8 cellular contexts compared by ENCODE assay signal in the genomic region with DNA sequence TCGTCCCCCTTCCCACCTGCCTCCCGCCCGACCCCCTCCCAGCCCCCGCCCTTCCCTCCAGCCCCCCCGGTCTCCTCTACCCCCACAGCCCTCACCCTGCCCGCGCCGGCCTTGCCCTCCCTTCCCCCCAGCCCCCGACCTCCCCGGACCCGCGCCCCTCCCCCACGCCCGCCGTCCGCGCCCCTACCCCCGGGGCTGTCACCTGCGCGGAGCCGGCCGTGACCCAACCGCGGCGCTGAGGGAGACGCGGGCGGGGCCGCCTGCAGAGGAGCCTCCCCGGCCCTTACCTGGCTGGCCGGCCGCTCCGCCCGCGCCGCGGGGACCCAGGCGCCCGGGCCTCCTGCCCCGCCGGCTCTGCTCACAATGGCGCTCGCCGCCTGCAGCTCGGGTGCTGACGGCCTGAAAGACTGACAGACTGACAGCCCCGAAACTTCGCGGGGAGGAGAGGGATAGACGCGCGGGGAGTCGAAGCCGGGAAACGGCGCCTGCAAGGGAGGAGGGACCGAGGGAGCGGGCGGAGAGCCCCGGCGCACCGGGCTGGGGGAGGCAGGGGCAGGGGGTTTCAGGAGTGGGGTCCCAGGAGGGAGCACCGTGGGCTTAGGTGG. TPM values are rescaled to one million over a fixed set of nuclear protein-coding genes. Genes with fewer than 3 reads are reported as not detected.
DNase-seq lines count a peak whose midpoint lies in the region; ATAC-seq and TF ChIP-seq lines count a peak whose summit lies in the region.

No MANE protein-coding gene starts in this region.

- H3K9me3 ChIP-seq in GM23248 (ENCODE audit: low read depth): no peaks in the 10 kb centered on the region
- H3K9me3 ChIP-seq in T-helper 17 cell (ENCODE audit: control insufficient read depth, low read length, poor library complexity, severe bottlenecking): no peaks in the 10 kb centered on the region
- no peaks in the 10 kb centered on the region for H3K9me3 ChIP-seq in colonic mucosa
- no peaks in the 10 kb centered on the region for H3K9me3 ChIP-seq in mucosa of descending colon
- no peaks in the 10 kb centered on the region for H3K9me3 ChIP-seq in upper lobe of right lung

- peaks cover 3% of the 10 kb centered on the region for H3K36me3 Mint-ChIP-seq in T-helper 17 cell (ENCODE audit: low read depth)

- ATAC-seq in T-helper 17 cell (peak; percentile 6), mucosa of descending colon (peak; percentile 26), upper lobe of right lung (peak; percentile 4), sciatic nerve (no peak), GM18502 (IDR thresholded peaks at IDR 0.05; ENCODE audit: poor library complexity, unreplicated experiment) (no peak)

- H3K9me2 ChIP-seq in GM23248 (ENCODE audit: insufficient read depth): no peaks in the 10 kb centered on the region

- no peaks in the 10 kb centered on the region for H3K4me1 ChIP-seq in GM23248 (ENCODE audit: insufficient read depth)
- peaks cover 5% of the 10 kb centered on the region for H3K4me1 ChIP-seq in colonic mucosa
- H3K4me1 ChIP-seq in mucosa of descending colon (ENCODE audit: low read depth): peaks cover 8% of the 10 kb centered on the region
- peaks cover 18% of the 10 kb centered on the region for H3K4me1 ChIP-seq in upper lobe of right lung

- H4K20me1 ChIP-seq in GM23248 (ENCODE audit: insufficient read depth): no peaks in the 10 kb centered on the region

- H3K4me3 Mint-ChIP-seq in T-helper 17 cell: peak overlapping the region; percentile 91

- no peak overlapping the region for H3K27ac Mint-ChIP-seq in T-helper 17 cell

- H3K4me3 ChIP-seq in GM23248: peak overlapping the region; percentile 47; the same call in 1 of the 2 replicates
- peak overlapping the region; percentile 53 for H3K4me3 ChIP-seq in colonic mucosa
- no peak overlapping the region for H3K4me3 ChIP-seq in mucosa of descending colon
- H3K4me3 ChIP-seq in upper lobe of right lung: peak overlapping the region; percentile 64

- H3K4me2 ChIP-seq in GM23248 (ENCODE audit: unreplicated experiment): peak overlapping the region; percentile 65

- H3K27me3 Mint-ChIP-seq in T-helper 17 cell: no peaks in the 10 kb centered on the region

- no peaks in the 10 kb centered on the region for H3K36me3 ChIP-seq in GM23248 (ENCODE audit: low read depth)
- H3K36me3 ChIP-seq in colonic mucosa: no peaks in the 10 kb centered on the region
- H3K36me3 ChIP-seq in mucosa of descending colon (ENCODE audit: low read depth): no peaks in the 10 kb centered on the region
- peaks cover 19% of the 10 kb centered on the region for H3K36me3 ChIP-seq in upper lobe of right lung

- no peak overlapping the region for H2AFZ ChIP-seq in GM23248

- no peaks in the 10 kb centered on the region for H3K79me2 ChIP-seq in GM23248 (ENCODE audit: insufficient read depth)

- 2% methylated on average over 42 to 55 of the region's 63 CpGs for WGBS in GM23248 (ENCODE audit: low coverage in 1 of 2, low lambda C conversion rate in 2 of 2, missing lambda C conversion rate in 2 of 2), 2 experiments

- H3K9ac ChIP-seq in GM23248 (no peak overlapping the region), colonic mucosa (ENCODE audit: low read depth in 2 of 2, low read length in 2 of 2) (peak overlapping the region; percentile 19 to 24)

- H3F3A ChIP-seq in GM23248 (ENCODE audit: insufficient read depth): no peaks in the 10 kb centered on the region

- TF ChIP-seq CTCF in colonic mucosa (IDR thresholded peaks at IDR 0.05) (no peak), mucosa of descending colon (IDR thresholded peaks at IDR 0.05) (no peak), upper lobe of right lung (IDR thresholded peaks at IDR 0.05) (no peak)

- H3K27ac ChIP-seq in GM23248: no peak overlapping the region
- H3K27ac ChIP-seq in colonic mucosa: peak overlapping the region; percentile 57
- no peak overlapping the region for H3K27ac ChIP-seq in upper lobe of right lung

- peaks cover 10% of the 10 kb centered on the region for H3K4me1 Mint-ChIP-seq in T-helper 17 cell

- H3K27me3 ChIP-seq in GM23248 (replicated peaks; ENCODE audit: insufficient read depth): peaks cover 29% of the 10 kb centered on the region
- H3K27me3 ChIP-seq in colonic mucosa: no peaks in the 10 kb centered on the region
- H3K27me3 ChIP-seq in upper lobe of right lung: no peaks in the 10 kb centered on the region

- in situ Hi-C loops in GM23248 (cut with MboI): no loop called here

- DNase-seq in GM23248 (peak; percentile 27), T-helper 17 cell (peak; percentile 19 to 30 (median 26)), colonic mucosa (peak; percentile 29), mucosa of descending colon (peak; percentile 32 to 66 (median 59)), upper lobe of right lung (peak; percentile 79), sciatic nerve (ENCODE audit: low spot score) (no peak), NCI-H2029 treated with DMSO at 0.1 percent for 48 hours (lab: John Stamatoyannopoulos, UW) (no peak)

- intact Hi-C loops in colonic mucosa (cut with DNase I) (no loop called here), mucosa of descending colon (cut with DNase I, micrococcal nuclease) (no loop called here), upper lobe of right lung (cut with DNase I) (loop anchor here (5.0 kb wide), 1 partner anchor 1009 kb away; no protein-coding TSS in a partner anchor), sciatic nerve (cut with DNase I) (no loop called here)

RNA-seq across cellular contexts. Expression of a gene that starts 0.5 kb away (rescaled TPM):
- total RNA-seq in GM23248 (2014; rRNA removed; shearing (Covaris generic)): not detected in 2 replicates
- polyA plus RNA-seq in GM23248 (2016; fragmentation: Nextera tagmentation; extraction: Ambion mirVana): not detected in 2 replicates
- total RNA-seq in T-helper 17 cell: 1 to 10 TPM; 3.3 to 8.4 TPM
- total RNA-seq in colonic mucosa: 1 to 10 TPM; 2.5 to 5.0 TPM
- total RNA-seq in mucosa of descending colon: 10 to 100 TPM in 1 of 3 donors, 1 to 10 TPM in 2; 2.4 to 19.5 (median 5.1) TPM
- 35.3 TPM for total RNA-seq in upper lobe of right lung
- total RNA-seq in sciatic nerve: 10.1 TPM

Comparison
In these comparisons a context has a peak if more than half of its experiments do, and no peak if none do; other contexts are left out.
1. DNase-seq: peak in GM23248 (single experiment), T-helper 17 cell (3 of 3), colonic mucosa (single experiment), mucosa of descending colon (3 of 3) and upper lobe of right lung (single experiment); none in sciatic nerve (single experiment) and NCI-H2029 treated with DMSO at 0.1 percent for 48 hours (single experiment).
2. ATAC-seq: peak in T-helper 17 cell (single experiment), mucosa of descending colon (single experiment) and upper lobe of right lung (single experiment); none in sciatic nerve (single experiment) and GM18502 (single experiment).